ENCODE assay signal across 8 cellular contexts in genomic region chr3:151875759-151876158, GRCh38. TPM values are rescaled to one million over a fixed set of nuclear protein-coding genes. Genes with fewer than 3 reads are reported as not detected.
DNase-seq lines count a peak whose midpoint lies in the region; ATAC-seq and TF ChIP-seq lines count a peak whose summit lies in the region.

No MANE protein-coding gene starts in this region.

- H3K36me3 Mint-ChIP-seq in MCF 10A (ENCODE audit: insufficient read depth, unreplicated experiment) = no peaks in the 10 kb centered on the region

- intact Hi-C loops in MCF 10A (cut with micrococcal nuclease) = no loop called here

- peaks cover 13% of the 10 kb centered on the region for H3K4me1 Mint-ChIP-seq in MCF 10A (ENCODE audit: insufficient read depth, unreplicated experiment)

- peak; percentile 79 for ATAC-seq in GM21423 (IDR thresholded peaks at IDR 0.05; ENCODE audit: unreplicated experiment)

- POLR2A ChIA-PET in MCF 10A (lab: Yijun Ruan, JAX) = interaction anchor here (1.7 kb wide), 1 partner anchor 15 kb away, joined by 5 read pairs; no protein-coding TSS in a partner anchor

- peak; percentile 52 for DNase-seq in DMS53 treated with DMSO at 0.1 percent for 48 hours (lab: John Stamatoyannopoulos, UW; ENCODE audit: unreplicated experiment)
- DNase-seq in HK-2 (ENCODE audit: unreplicated experiment) = peak; percentile 16
- peak; percentile 75 for DNase-seq in epithelial cell of proximal tubule (ENCODE audit: low read depth)
- no peak for DNase-seq in stimulated activated CD4-positive, alpha-beta T cell treated with anti-CD3 and anti-CD28 coated beads, Interleukin-2, amount 100 ng/mL, for 24 hours
- no peak for DNase-seq in MCF 10A (ENCODE audit: unreplicated experiment)
- DNase-seq in NCI-H345 treated with DMSO at 0.1 percent for 48 hours (lab: John Stamatoyannopoulos, UW; ENCODE audit: unreplicated experiment) = no peak
- DNase-seq in NCI-H774 (lab: John Stamatoyannopoulos, UW) = no peak

- H3K27me3 Mint-ChIP-seq in MCF 10A (ENCODE audit: insufficient read depth, unreplicated experiment) = no peaks in the 10 kb centered on the region

- no peak overlapping the region for H3K4me3 Mint-ChIP-seq in MCF 10A (ENCODE audit: unreplicated experiment)

- TF ChIP-seq CTCF in epithelial cell of proximal tubule (conservative IDR thresholded peaks at IDR 0.05; ENCODE audit: low read depth, low read length) (no peak), MCF 10A (IDR thresholded peaks at IDR 0.05; ENCODE audit: unreplicated experiment) (no peak)

- BruUV-seq in MCF 10A (replicated peaks; lab: Mats Ljungman, UMichigan) = no TSS peak

- H3K4me3 ChIP-seq in epithelial cell of proximal tubule (ENCODE audit: low read depth, low read length) = peak overlapping the region; percentile 33

- no peaks in the 10 kb centered on the region for H3K9me3 Mint-ChIP-seq in MCF 10A (ENCODE audit: unreplicated experiment)

- H3K27ac Mint-ChIP-seq in MCF 10A (ENCODE audit: low read depth, unreplicated experiment) = no peak overlapping the region

- CTCF ChIA-PET in MCF 10A (lab: Yijun Ruan, JAX) = interaction anchor here (0.7 to 1.1 kb wide), 3 partner anchors 10 to 547 kb away, joined by 3 to 4 read pairs (median 3); no protein-coding TSS in a partner anchor

RNA-seq across cellular contexts. Expression of gene SUCNR1, which starts 2.3 kb away (rescaled TPM):
- total RNA-seq in epithelial cell of proximal tubule (0.14 and 0.81 TPM in 2 replicates), MCF 10A (2022) (not detected in 2 replicates)

Comparison
In these comparisons a context has a peak if more than half of its experiments do, and no peak if none do; other contexts are left out.
1. DNase-seq: peak in DMS53 treated with DMSO at 0.1 percent for 48 hours (single experiment), HK-2 (single experiment) and epithelial cell of proximal tubule (single experiment); none in stimulated activated CD4-positive, alpha-beta T cell treated with anti-CD3 and anti-CD28 coated beads, Interleukin-2, amount 100 ng/mL, for 24 hours (0 of 2), MCF 10A (single experiment), NCI-H345 treated with DMSO at 0.1 percent for 48 hours (single experiment) and NCI-H774 (single experiment).